In the genomic region with DNA sequence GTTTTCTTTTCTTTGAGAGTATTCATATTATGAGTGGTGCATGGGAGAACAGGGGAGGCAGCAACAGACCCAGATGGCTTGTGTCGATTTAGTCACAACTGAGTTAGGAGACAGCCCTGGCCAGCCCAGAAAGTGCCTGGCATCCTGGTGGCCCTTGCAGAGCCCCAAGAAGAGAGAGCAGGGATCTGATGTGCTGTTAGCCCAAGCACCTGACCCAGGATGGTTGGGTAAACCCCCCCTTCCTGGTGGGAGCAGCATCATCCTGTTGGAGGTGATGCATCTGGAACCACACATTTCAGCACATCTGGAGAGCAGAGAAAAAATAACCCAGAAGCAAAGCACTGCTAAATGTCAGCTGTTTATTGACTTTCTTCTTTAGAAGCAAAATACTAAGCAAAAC, we compare ENCODE assay signal across 19 cellular contexts.
DNase-seq lines count a peak whose midpoint lies in the region; ATAC-seq and TF ChIP-seq lines count a peak whose summit lies in the region.
"Had no signal": no experiment of that assay in that cellular context is flagged by ENCODE, and none has a peak within 500 bp of the region (broad histone marks: within the 10 kb centered on the region; RNA-seq: fewer than 3 reads in every experiment).

No MANE protein-coding gene starts in this region.

- intact Hi-C loops in activated CD4-positive, alpha-beta T cell treated with anti-CD3 and anti-CD28 coated beads, Interleukin-2, amount 10 ng/mL, durations not matched to agents 24 days and 14 days (cut with micrococcal nuclease): no loop called here
- intact Hi-C loops in activated CD4-positive, alpha-beta T cell treated with anti-CD3 and anti-CD28 coated beads for 36 hours (cut with DNase I, micrococcal nuclease): no loop called here
- intact Hi-C loops in esophagus muscularis mucosa (cut with DNase I): no loop called here
- intact Hi-C loops in left ventricle myocardium superior (cut with micrococcal nuclease): no loop called here

- H3K9me3 ChIP-seq in esophagus muscularis mucosa: no peaks in the 10 kb centered on the region
- H3K9me3 ChIP-seq in neuronal stem cell (replicated peaks in 1 of 2; ENCODE audit: control insufficient read depth in 2 of 2, insufficient read depth in 1 of 2, low read depth in 1 of 2, low read length in 2 of 2): peaks cover 0 to 2% of the 10 kb centered on the region in 2 donors
- H3K9me3 ChIP-seq: A549; BLaER1 treated with 17β-estradiol and CSF1 and Interleukin-3, amounts not matched to agents 10 nM and 100 nM; Caco-2 had no signal

- H2BK12ac ChIP-seq in neuronal stem cell (ENCODE audit: low read length): no peak overlapping the region

- H3K4me1 Mint-ChIP-seq in activated CD4-positive, alpha-beta T cell treated with anti-CD3 and anti-CD28 coated beads, Interleukin-2, amount 10 ng/mL, durations not matched to agents 24 days and 14 days: no peaks in the 10 kb centered on the region
- H3K4me1 Mint-ChIP-seq in activated CD4-positive, alpha-beta T cell treated with anti-CD3 and anti-CD28 coated beads for 36 hours: no peaks in the 10 kb centered on the region
- H3K4me1 Mint-ChIP-seq in type B pancreatic cell (ENCODE audit: unreplicated experiment): no peaks in the 10 kb centered on the region
- H3K4me1 Mint-ChIP-seq: B cell had no signal

- no peak overlapping the region for H3K9ac ChIP-seq in neuronal stem cell (ENCODE audit: low read depth, low read length, poor library complexity)
- H3K9ac ChIP-seq: BLaER1 treated with 17β-estradiol and CSF1 and Interleukin-3, amounts not matched to agents 10 nM and 100 nM had no signal

- H2BK120ac ChIP-seq in neuronal stem cell (ENCODE audit: low read depth, low read length): no peak overlapping the region

- no peak overlapping the region for H2AFZ ChIP-seq in neuronal stem cell (ENCODE audit: low read length)

- no peak overlapping the region for H3K23ac ChIP-seq in neuronal stem cell (ENCODE audit: low read depth, low read length, poor library complexity)

- no peak overlapping the region for H3K4ac ChIP-seq in neuronal stem cell (ENCODE audit: low read length)

- peaks cover 0 to 10% (median 0%) of the 10 kb centered on the region in 4 donors for H3K27me3 ChIP-seq in esophagus muscularis mucosa
- H3K27me3 ChIP-seq in neuronal stem cell (ENCODE audit: control insufficient read depth in 3 of 3, insufficient read depth in 3 of 3, low read depth in 1 of 3, low read length in 3 of 3): no peaks in the 10 kb centered on the region
- H3K27me3 ChIP-seq: BLaER1 treated with 17β-estradiol and CSF1 and Interleukin-3, amounts not matched to agents 10 nM and 100 nM had no signal

- H2BK5ac ChIP-seq in neuronal stem cell (ENCODE audit: low read length): no peak overlapping the region

- CTCF ChIA-PET in activated CD4-positive, alpha-beta T cell treated with anti-CD3 and anti-CD28 coated beads for 36 hours (lab: Charles Lee): no interaction called here

- TF ChIP-seq CTCF in esophagus muscularis mucosa (IDR thresholded peaks at IDR 0.05) (no peak), type B pancreatic cell (conservative IDR thresholded peaks at IDR 0.05) (no peak)

- no peak overlapping the region for H2BK15ac ChIP-seq in neuronal stem cell (ENCODE audit: low read length)

- peak; percentile 12 for DNase-seq in activated CD4-positive, alpha-beta T cell treated with anti-CD3 and anti-CD28 coated beads, Interleukin-2, amount 10 ng/mL, durations not matched to agents 24 days and 14 days
- DNase-seq in activated CD4-positive, alpha-beta T cell treated with anti-CD3 and anti-CD28 coated beads for 36 hours: no peak
- DNase-seq in esophagus muscularis mucosa (ENCODE audit: extremely low spot score) (peak; percentile 88), neuronal stem cell (ENCODE audit: low spot score) (no peak), type B pancreatic cell (ENCODE audit: extremely low spot score, unreplicated experiment) (no peak), NCI-H2171 treated with DMSO at 0.1 percent for 48 hours (lab: John Stamatoyannopoulos, UW) (no peak), left ventricle myocardium superior (no peak)
- DNase-seq: AML-193; Caco-2; Calu3; CD4-positive, alpha-beta T cell; CD8-positive, alpha-beta T cell; DMS79 treated with DMSO at 0.1 percent for 48 hours; GF-D8 had no signal

- H4K8ac ChIP-seq in neuronal stem cell (ENCODE audit: low read depth, low read length): no peak overlapping the region

- 73% methylated on average over 1 of the region's 1 CpG for WGBS in esophagus muscularis mucosa
- WGBS in neuronal stem cell (ENCODE audit: extremely low coverage in 2 of 2, insufficient read length in 2 of 2, insufficient replicate concordance in 1 of 2), 2 donors: no CpG with 5 or more reads among the region's 1 CpG

- no peak for TF ChIP-seq POLR2A in esophagus muscularis mucosa (IDR thresholded peaks at IDR 0.05; ENCODE audit: low read depth)

- no peak overlapping the region for H3K4me2 ChIP-seq in neuronal stem cell (ENCODE audit: insufficient read depth, low read length, poor library complexity, severe bottlenecking)
- H3K4me2 ChIP-seq: A549; BLaER1 treated with 17β-estradiol and CSF1 and Interleukin-3, amounts not matched to agents 10 nM and 100 nM had no signal

- H3K4me3 ChIP-seq in esophagus muscularis mucosa: no peak overlapping the region
- H3K4me3 ChIP-seq in neuronal stem cell (ENCODE audit: low read length in 2 of 2): no peak overlapping the region
- H3K4me3 ChIP-seq: A549; BLaER1 treated with 17β-estradiol and CSF1 and Interleukin-3, amounts not matched to agents 10 nM and 100 nM had no signal

- H3K4me1 ChIP-seq in esophagus muscularis mucosa (no peaks in the 10 kb centered on the region), neuronal stem cell (ENCODE audit: control insufficient read depth in 2 of 2, insufficient read depth in 1 of 2, low read depth in 1 of 2, low read length in 2 of 2) (no peaks in the 10 kb centered on the region)
- H3K4me1 ChIP-seq: BLaER1 treated with 17β-estradiol and CSF1 and Interleukin-3, amounts not matched to agents 10 nM and 100 nM; Caco-2 had no signal

- no peaks in the 10 kb centered on the region for H3K79me1 ChIP-seq in neuronal stem cell (ENCODE audit: low read depth, low read length)

- no peak for TF ChIP-seq EP300 in esophagus muscularis mucosa (IDR thresholded peaks at IDR 0.05)

- H4K91ac ChIP-seq in neuronal stem cell (ENCODE audit: low read depth, low read length, poor library complexity): no peak overlapping the region

- H3K27me3 Mint-ChIP-seq in activated CD4-positive, alpha-beta T cell treated with anti-CD3 and anti-CD28 coated beads, Interleukin-2, amount 10 ng/mL, durations not matched to agents 24 days and 14 days: no peaks in the 10 kb centered on the region
- peaks cover 4% of the 10 kb centered on the region for H3K27me3 Mint-ChIP-seq in activated CD4-positive, alpha-beta T cell treated with anti-CD3 and anti-CD28 coated beads for 36 hours
- H3K27me3 Mint-ChIP-seq in type B pancreatic cell: peaks cover 12% of the 10 kb centered on the region
- H3K27me3 Mint-ChIP-seq: B cell had no signal

- no peaks in the 10 kb centered on the region for H3K36me3 Mint-ChIP-seq in activated CD4-positive, alpha-beta T cell treated with anti-CD3 and anti-CD28 coated beads, Interleukin-2, amount 10 ng/mL, durations not matched to agents 24 days and 14 days (ENCODE audit: low read depth)
- H3K36me3 Mint-ChIP-seq in activated CD4-positive, alpha-beta T cell treated with anti-CD3 and anti-CD28 coated beads for 36 hours (ENCODE audit: low read depth): no peaks in the 10 kb centered on the region
- H3K36me3 Mint-ChIP-seq in type B pancreatic cell: no peaks in the 10 kb centered on the region
- H3K36me3 Mint-ChIP-seq: CD8-positive, alpha-beta T cell had no signal

- no peak overlapping the region for H3K27ac ChIP-seq in esophagus muscularis mucosa (replicated peaks in 1 of 4)
- H3K27ac ChIP-seq in neuronal stem cell (replicated peaks; ENCODE audit: low read length): no peak overlapping the region
- H3K27ac ChIP-seq: 22Rv1; A549; BLaER1 treated with 17β-estradiol and CSF1 and Interleukin-3, amounts not matched to agents 10 nM and 100 nM; C4-2B had no signal

- no peak overlapping the region for H3K4me3 Mint-ChIP-seq in activated CD4-positive, alpha-beta T cell treated with anti-CD3 and anti-CD28 coated beads, Interleukin-2, amount 10 ng/mL, durations not matched to agents 24 days and 14 days
- H3K4me3 Mint-ChIP-seq in activated CD4-positive, alpha-beta T cell treated with anti-CD3 and anti-CD28 coated beads for 36 hours: no peak overlapping the region
- H3K4me3 Mint-ChIP-seq in type B pancreatic cell: no peak overlapping the region
- H3K4me3 Mint-ChIP-seq: B cell; CD4-positive, alpha-beta T cell; CD8-positive, alpha-beta T cell had no signal

- H3K27ac Mint-ChIP-seq in activated CD4-positive, alpha-beta T cell treated with anti-CD3 and anti-CD28 coated beads, Interleukin-2, amount 10 ng/mL, durations not matched to agents 24 days and 14 days: no peak overlapping the region
- no peak overlapping the region for H3K27ac Mint-ChIP-seq in activated CD4-positive, alpha-beta T cell treated with anti-CD3 and anti-CD28 coated beads for 36 hours
- no peak overlapping the region for H3K27ac Mint-ChIP-seq in type B pancreatic cell
- H3K27ac Mint-ChIP-seq: B cell; CD4-positive, alpha-beta T cell; CD8-positive, alpha-beta T cell had no signal

- no peak for ATAC-seq in activated CD4-positive, alpha-beta T cell treated with anti-CD3 and anti-CD28 coated beads for 36 hours
- no peak for ATAC-seq in left ventricle myocardium superior
- ATAC-seq: A549; CD8-positive, alpha-beta T cell had no signal

- H3K14ac ChIP-seq in neuronal stem cell (ENCODE audit: low read length): no peak overlapping the region

- H3K18ac ChIP-seq in neuronal stem cell (ENCODE audit: low read length): peak overlapping the region; percentile 17

- H3K36me3 ChIP-seq in esophagus muscularis mucosa (no peaks in the 10 kb centered on the region), neuronal stem cell (replicated peaks in 1 of 2; ENCODE audit: control insufficient read depth in 2 of 2, insufficient read depth in 2 of 2, low read length in 2 of 2) (no peaks in the 10 kb centered on the region)
- H3K36me3 ChIP-seq: BLaER1 treated with 17β-estradiol and CSF1 and Interleukin-3, amounts not matched to agents 10 nM and 100 nM had no signal

- no peaks in the 10 kb centered on the region for H3K9me3 Mint-ChIP-seq in activated CD4-positive, alpha-beta T cell treated with anti-CD3 and anti-CD28 coated beads, Interleukin-2, amount 10 ng/mL, durations not matched to agents 24 days and 14 days
- H3K9me3 Mint-ChIP-seq in activated CD4-positive, alpha-beta T cell treated with anti-CD3 and anti-CD28 coated beads for 36 hours (ENCODE audit: low read depth): no peaks in the 10 kb centered on the region
- no peaks in the 10 kb centered on the region for H3K9me3 Mint-ChIP-seq in type B pancreatic cell
- H3K9me3 Mint-ChIP-seq: CD4-positive, alpha-beta T cell; CD8-positive, alpha-beta T cell had no signal

- no peak overlapping the region for H2AK5ac ChIP-seq in neuronal stem cell (ENCODE audit: low read depth, low read length)

- POLR2A ChIA-PET in activated CD4-positive, alpha-beta T cell treated with anti-CD3 and anti-CD28 coated beads for 36 hours (lab: Charles Lee): no interaction called here

Comparison
In these comparisons a context has a peak if more than half of its experiments do, and no peak if none do; other contexts are left out.
1. DNase-seq: peak in activated CD4-positive, alpha-beta T cell treated with anti-CD3 and anti-CD28 coated beads, Interleukin-2, amount 10 ng/mL, durations not matched to agents 24 days and 14 days (single experiment) and esophagus muscularis mucosa (single experiment); none in activated CD4-positive, alpha-beta T cell treated with anti-CD3 and anti-CD28 coated beads for 36 hours (single experiment), neuronal stem cell (single experiment), type B pancreatic cell (single experiment), NCI-H2171 treated with DMSO at 0.1 percent for 48 hours (single experiment) and left ventricle myocardium superior (single experiment).